8 cellular contexts compared by ENCODE assay signal in genomic region chr2:69911985-69912563, GRCh38. TPM values are rescaled to one million over a fixed set of nuclear protein-coding genes. Genes with fewer than 3 reads are reported as not detected.
A peak's percentile ranks its signal among the peaks of the same experiment; 100 is the strongest.
DNase-seq lines count a peak whose midpoint lies in the region; ATAC-seq and TF ChIP-seq lines count a peak whose summit lies in the region.

No MANE protein-coding gene starts in this region.

- H3K27ac ChIP-seq in CD4-positive, alpha-beta T cell (ENCODE audit: low read depth, low read length): no peak overlapping the region
- H3K27ac ChIP-seq in breast epithelium: peak overlapping the region in 1 of 2 donors; percentile 97
- H3K27ac ChIP-seq in lower lobe of right lung: no peak overlapping the region

- POLR2A ChIA-PET in CD4-positive, alpha-beta T cell (lab: Charles Lee): interaction anchor here (0.6 to 5.9 kb wide), 11 partner anchors 19 to 392 kb away, joined by 3 to 219 read pairs (median 3); partner anchors contain the start of genes C2orf42, PCBP1, PCYOX1 and SNRNP27

- H3K4me1 ChIP-seq in breast epithelium: no peaks in the 10 kb centered on the region
- peaks cover 32% of the 10 kb centered on the region for H3K4me1 ChIP-seq in lower lobe of right lung

- H3K4me3 Mint-ChIP-seq in CD4-positive, alpha-beta T cell: peak overlapping the region; percentile 69

- TF ChIP-seq POLR2A in breast epithelium (IDR thresholded peaks at IDR 0.05): no peak

- peak overlapping the region; percentile 85 for H3K27ac Mint-ChIP-seq in CD4-positive, alpha-beta T cell

- H3K4me1 Mint-ChIP-seq in CD4-positive, alpha-beta T cell (ENCODE audit: low read depth): peaks cover 21% of the 10 kb centered on the region

- DNase-seq in CD4-positive, alpha-beta T cell: no peak
- DNase-seq in GM20000 (ENCODE audit: low spot score) (peak; percentile 51), NCI-H510A (lab: John Stamatoyannopoulos, UW) (peak; percentile 5), breast epithelium (ENCODE audit: low spot score in 2 of 2) (no peak), lower lobe of right lung (no peak), D341Med (ENCODE audit: low spot score) (no peak), mucosa of gallbladder (ENCODE audit: low spot score) (no peak)

- peaks cover 56% of the 10 kb centered on the region for H3K36me3 Mint-ChIP-seq in CD4-positive, alpha-beta T cell (ENCODE audit: low read depth)

- H3K27me3 ChIP-seq in CD4-positive, alpha-beta T cell (ENCODE audit: control insufficient read depth, insufficient read depth, low read length): no peaks in the 10 kb centered on the region
- H3K27me3 ChIP-seq in breast epithelium: no peaks in the 10 kb centered on the region
- H3K27me3 ChIP-seq in lower lobe of right lung (ENCODE audit: low read depth): no peaks in the 10 kb centered on the region

- intact Hi-C loops in CD4-positive, alpha-beta T cell (cut with DNase I, micrococcal nuclease): loop anchor here (1.0 to 5.0 kb wide), 8 partner anchors 160 to 735 kb away; partner anchors contain the start of genes FAM136A (in 1 of the 2), PCYOX1 (in 1 of the 2) and TIA1 (in 1 of the 2)
- intact Hi-C loops in breast epithelium (cut with DNase I; ENCODE audit: low total_unique reads): loop anchor here (5.0 kb wide), 1 partner anchor 620 kb away; no protein-coding TSS in a partner anchor
- intact Hi-C loops in lower lobe of right lung (cut with DNase I): loop anchor here (10.0 kb wide), 1 partner anchor 233 kb away; no protein-coding TSS in a partner anchor

- H3K36me3 ChIP-seq in breast epithelium (no peaks in the 10 kb centered on the region), lower lobe of right lung (peaks cover 41% of the 10 kb centered on the region)

- no peak overlapping the region for H3K4me3 ChIP-seq in breast epithelium
- no peak overlapping the region for H3K4me3 ChIP-seq in lower lobe of right lung

- H3K9me3 Mint-ChIP-seq in CD4-positive, alpha-beta T cell: no peaks in the 10 kb centered on the region

- H3K27me3 Mint-ChIP-seq in CD4-positive, alpha-beta T cell: no peaks in the 10 kb centered on the region

- CTCF ChIA-PET in CD4-positive, alpha-beta T cell (lab: Charles Lee): interaction anchor here (0.6 to 5.0 kb wide), 12 partner anchors 9 to 392 kb away, joined by 3 to 55 read pairs (median 3); partner anchors contain the start of genes C2orf42 and FAM136A

- no peaks in the 10 kb centered on the region for H3K9me3 ChIP-seq in CD4-positive, alpha-beta T cell (ENCODE audit: control insufficient read depth, low read length)
- H3K9me3 ChIP-seq in breast epithelium: no peaks in the 10 kb centered on the region
- H3K9me3 ChIP-seq in lower lobe of right lung: no peaks in the 10 kb centered on the region

- TF ChIP-seq CTCF in CD4-positive, alpha-beta T cell (IDR thresholded peaks at IDR 0.05): peak; percentile 85
- TF ChIP-seq CTCF in GM20000 (IDR thresholded peaks at IDR 0.05; ENCODE audit: extremely low read depth, missing control alignments) (peak; percentile 13), breast epithelium (IDR thresholded peaks at IDR 0.05) (peak; percentile 32 to 74 (median 69)), lower lobe of right lung (IDR thresholded peaks at IDR 0.05) (peak; percentile 58)

- no peak for ATAC-seq in CD4-positive, alpha-beta T cell (ENCODE audit: poor library complexity)
- ATAC-seq in lower lobe of right lung (no peak), HG02981 (IDR thresholded peaks at IDR 0.05; ENCODE audit: unreplicated experiment) (no peak)

RNA-seq across cellular contexts. Expression of gene MXD1, which starts 2.8 kb away (rescaled TPM):
- 10 to 100 TPM; 43.5 to 45.3 TPM for total RNA-seq in CD4-positive, alpha-beta T cell
- total RNA-seq in breast epithelium: 10 to 100 TPM in 2 of 3 donors, 1 to 10 TPM in 1; 5.8 to 17.3 (median 10.2) TPM
- 33.8 TPM for total RNA-seq in lower lobe of right lung
- 13.7 TPM for total RNA-seq in mucosa of gallbladder

RNA-seq across cellular contexts. Expression of gene SNRNP27, which starts 18.3 kb away (rescaled TPM):
- total RNA-seq in CD4-positive, alpha-beta T cell: 10 to 100 TPM; 50.9 to 54.8 TPM
- total RNA-seq in breast epithelium (10 to 100 TPM; 79.2 to 82.9 (median 80.0) TPM), lower lobe of right lung (38.7 TPM), mucosa of gallbladder (43.4 TPM)

RNA-seq across cellular contexts. Expression of gene ASPRV1, which starts 49.4 kb away (rescaled TPM):
- under 1 TPM; 0.81 to 0.96 TPM for total RNA-seq in CD4-positive, alpha-beta T cell
- total RNA-seq in breast epithelium: 1 to 10 TPM; 1.6 to 4.5 (median 1.8) TPM
- total RNA-seq in lower lobe of right lung: 1.9 TPM
- 1.1 TPM for total RNA-seq in mucosa of gallbladder

Comparison
In these comparisons a context has a peak if more than half of its experiments do, and no peak if none do; other contexts are left out.
1. DNase-seq: peak in GM20000 (single experiment) and NCI-H510A (single experiment); none in CD4-positive, alpha-beta T cell (0 of 10), breast epithelium (0 of 2), lower lobe of right lung (single experiment), D341Med (single experiment) and mucosa of gallbladder (single experiment).
2. CTCF ChIP-seq: peak in every context shown above with its lines; median percentile 85 in CD4-positive, alpha-beta T cell; 69 in breast epithelium; 58 in lower lobe of right lung; 13 in GM20000.